In genomic region chr19:44897835-44898234, GRCh38 we compare ENCODE assay signal across 1 cellular context.
TF ChIP-seq lines count a peak whose summit lies in the region.

No MANE protein-coding gene starts in this region.

TF ChIP-seq in HepG2, 621 proteins besides CTCF, POLR2A, EP300 and RAD21:
- TF ChIP-seq KLF12 (CRISPR knock-in tag; IDR thresholded peaks at IDR 0.05; ENCODE audit: borderline replicate concordance) = no peak
- peak; percentile 44 for TF ChIP-seq AGO2 (optimal IDR thresholded peaks at IDR 0.05; ENCODE audit: low read depth, low read length)
